Comparison of ENCODE assay signal across 8 cellular contexts in the genomic region with DNA sequence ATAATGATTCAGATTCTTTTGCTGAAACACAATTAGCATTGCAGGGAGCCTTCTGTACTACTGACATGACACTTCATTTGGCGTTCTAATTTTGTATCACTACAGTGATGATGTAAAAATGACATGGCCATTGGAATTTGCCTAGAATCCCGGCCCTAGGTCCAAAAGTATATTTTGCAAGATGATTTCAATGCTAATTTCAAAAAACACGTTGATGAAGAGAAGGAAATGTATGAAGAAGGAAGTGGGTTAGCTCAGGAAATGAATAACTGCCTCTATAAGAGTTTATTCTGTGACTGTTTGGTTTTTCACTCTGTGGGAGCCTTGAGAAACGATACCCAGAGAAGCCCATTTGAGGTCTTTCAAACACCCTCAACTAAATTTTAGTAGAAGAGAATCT. TPM values are rescaled to one million over a fixed set of nuclear protein-coding genes. Genes with fewer than 3 reads are reported as not detected.
DNase-seq lines count a peak whose midpoint lies in the region; ATAC-seq and TF ChIP-seq lines count a peak whose summit lies in the region.

No MANE protein-coding gene starts in this region.

- H3K36me3 Mint-ChIP-seq in activated CD8-positive, alpha-beta T cell treated with anti-CD3 and anti-CD28 coated beads for 36 hours (ENCODE audit: low read depth) = peaks cover 45% of the 10 kb centered on the region

- CTCF ChIA-PET in activated CD8-positive, alpha-beta T cell treated with anti-CD3 and anti-CD28 coated beads for 36 hours (lab: Charles Lee) = interaction anchor here (1.4 to 3.2 kb wide), 3 partner anchors 15 to 58 kb away, joined by 4 to 13 read pairs (median 5); no protein-coding TSS in a partner anchor

- no peak for TF ChIP-seq CTCF in activated CD8-positive, alpha-beta T cell treated with anti-CD3 and anti-CD28 coated beads for 36 hours (IDR thresholded peaks at IDR 0.05)
- no peak for TF ChIP-seq CTCF in osteoblast (IDR thresholded peaks at IDR 0.05; ENCODE audit: extremely low read depth, low read depth, low read length)

- H3K4me1 Mint-ChIP-seq in activated CD8-positive, alpha-beta T cell treated with anti-CD3 and anti-CD28 coated beads for 36 hours (ENCODE audit: low read depth) = peaks cover 68% of the 10 kb centered on the region

- H3K36me3 ChIP-seq in osteoblast (ENCODE audit: insufficient read depth, low read length) (peaks cover 4% of the 10 kb centered on the region), MG63 (no peaks in the 10 kb centered on the region)

- POLR2A ChIA-PET in activated CD8-positive, alpha-beta T cell treated with anti-CD3 and anti-CD28 coated beads for 36 hours (lab: Charles Lee) = interaction anchor here (0.5 to 4.1 kb wide), 3 partner anchors 13 to 124 kb away, joined by 3 to 23 read pairs (median 3); a partner anchor contains a TSS

- ATAC-seq in GM18861 (IDR thresholded peaks at IDR 0.05; ENCODE audit: unreplicated experiment) = peak; percentile 51
- peak; percentile 45 for ATAC-seq in HG03135 (IDR thresholded peaks at IDR 0.05; ENCODE audit: unreplicated experiment)
- peak; percentile 24 for ATAC-seq in activated CD8-positive, alpha-beta T cell treated with anti-CD3 and anti-CD28 coated beads for 36 hours

- peak overlapping the region; percentile 85 for H3K27ac ChIP-seq in osteoblast (ENCODE audit: low read depth, low read length)

- H3K9me3 Mint-ChIP-seq in activated CD8-positive, alpha-beta T cell treated with anti-CD3 and anti-CD28 coated beads for 36 hours = peaks cover 19% of the 10 kb centered on the region

- DNase-seq in activated CD8-positive, alpha-beta T cell treated with anti-CD3 and anti-CD28 coated beads for 36 hours = no peak
- no peak for DNase-seq in osteoblast (ENCODE audit: insufficient read length, low spot score, missing footprints)
- DNase-seq in NCI-H446 (lab: John Stamatoyannopoulos, UW) = no peak
- DNase-seq in DMS79 treated with DMSO at 0.1 percent for 48 hours (lab: John Stamatoyannopoulos, UW) = no peak
- no peak for DNase-seq in 8988T
- DNase-seq in MG63 = no peak

- intact Hi-C loops in activated CD8-positive, alpha-beta T cell treated with anti-CD3 and anti-CD28 coated beads for 36 hours (cut with micrococcal nuclease) = no loop called here

- H3K4me3 Mint-ChIP-seq in activated CD8-positive, alpha-beta T cell treated with anti-CD3 and anti-CD28 coated beads for 36 hours = peak overlapping the region; percentile 10

- no peak overlapping the region for H2AFZ ChIP-seq in osteoblast (ENCODE audit: low read length)

- peaks cover 23% of the 10 kb centered on the region for H3K4me1 ChIP-seq in osteoblast (ENCODE audit: insufficient read depth, low read length)

- H3K4me2 ChIP-seq in osteoblast (ENCODE audit: insufficient read depth, low read length) = peak overlapping the region; percentile 28

- H3K79me2 ChIP-seq in osteoblast (ENCODE audit: insufficient read depth, low read length) = no peaks in the 10 kb centered on the region

- no peaks in the 10 kb centered on the region for H3K27me3 Mint-ChIP-seq in activated CD8-positive, alpha-beta T cell treated with anti-CD3 and anti-CD28 coated beads for 36 hours

- H3K27me3 ChIP-seq in osteoblast (ENCODE audit: insufficient read depth, low read length) (no peaks in the 10 kb centered on the region), MG63 (no peaks in the 10 kb centered on the region)

- no peak overlapping the region for H3K4me3 ChIP-seq in osteoblast (ENCODE audit: insufficient read depth, low read length)
- H3K4me3 ChIP-seq in MG63 = no peak overlapping the region

- H3K9me3 ChIP-seq in osteoblast (ENCODE audit: low read depth, low read length) (no peaks in the 10 kb centered on the region), MG63 (no peaks in the 10 kb centered on the region)

- no peaks in the 10 kb centered on the region for H4K20me1 ChIP-seq in osteoblast (ENCODE audit: insufficient read depth, low read length)

- peak overlapping the region; percentile 91 for H3K27ac Mint-ChIP-seq in activated CD8-positive, alpha-beta T cell treated with anti-CD3 and anti-CD28 coated beads for 36 hours

RNA-seq across cellular contexts. Expression of a gene that starts 59.3 kb away (rescaled TPM):
- 10 to 100 TPM; 52.2 to 55.3 TPM for total RNA-seq in activated CD8-positive, alpha-beta T cell treated with anti-CD3 and anti-CD28 coated beads for 36 hours
- 30.0 and 35.1 TPM in 2 replicates for total RNA-seq in osteoblast
- total RNA-seq in MG63 (2014; rRNA removed; shearing (Covaris generic); ENCODE audit: low replicate concordance) = 18.6 and 23.0 TPM in 2 replicates

RNA-seq across cellular contexts. Expression of a gene that starts 59.7 kb away (rescaled TPM):
- total RNA-seq in activated CD8-positive, alpha-beta T cell treated with anti-CD3 and anti-CD28 coated beads for 36 hours = 10 to 100 TPM; 15.9 to 16.9 TPM
- total RNA-seq in osteoblast = 21.4 and 29.2 TPM in 2 replicates
- total RNA-seq in MG63 (2014; rRNA removed; shearing (Covaris generic); ENCODE audit: low replicate concordance) = 17.3 and 19.8 TPM in 2 replicates
